Comparison of ENCODE assay signal across 1 cellular context in genomic region chr20:42549496-42549895, GRCh38.
TF ChIP-seq lines count a peak whose summit lies in the region.

No MANE protein-coding gene starts in this region.

TF ChIP-seq in HepG2, 621 proteins besides CTCF, POLR2A, EP300 and RAD21 (continued from another document):
- TF ChIP-seq, protein P1, sequence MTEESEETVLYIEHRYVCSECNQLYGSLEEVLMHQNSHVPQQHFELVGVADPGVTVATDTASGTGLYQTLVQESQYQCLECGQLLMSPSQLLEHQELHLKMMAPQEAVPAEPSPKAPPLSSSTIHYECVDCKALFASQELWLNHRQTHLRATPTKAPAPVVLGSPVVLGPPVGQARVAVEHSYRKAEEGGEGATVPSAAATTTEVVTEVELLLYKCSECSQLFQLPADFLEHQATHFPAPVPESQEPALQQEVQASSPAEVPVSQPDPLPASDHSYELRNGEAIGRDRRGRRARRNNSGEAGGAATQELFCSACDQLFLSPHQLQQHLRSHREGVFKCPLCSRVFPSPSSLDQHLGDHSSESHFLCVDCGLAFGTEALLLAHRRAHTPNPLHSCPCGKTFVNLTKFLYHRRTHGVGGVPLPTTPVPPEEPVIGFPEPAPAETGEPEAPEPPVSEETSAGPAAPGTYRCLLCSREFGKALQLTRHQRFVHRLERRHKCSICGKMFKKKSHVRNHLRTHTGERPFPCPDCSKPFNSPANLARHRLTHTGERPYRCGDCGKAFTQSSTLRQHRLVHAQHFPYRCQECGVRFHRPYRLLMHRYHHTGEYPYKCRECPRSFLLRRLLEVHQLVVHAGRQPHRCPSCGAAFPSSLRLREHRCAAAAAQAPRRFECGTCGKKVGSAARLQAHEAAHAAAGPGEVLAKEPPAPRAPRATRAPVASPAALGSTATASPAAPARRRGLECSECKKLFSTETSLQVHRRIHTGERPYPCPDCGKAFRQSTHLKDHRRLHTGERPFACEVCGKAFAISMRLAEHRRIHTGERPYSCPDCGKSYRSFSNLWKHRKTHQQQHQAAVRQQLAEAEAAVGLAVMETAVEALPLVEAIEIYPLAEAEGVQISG (CRISPR knock-in tag; IDR thresholded peaks at IDR 0.05): no peak
- no peak for TF ChIP-seq ZMYM4 (CRISPR knock-in tag; IDR thresholded peaks at IDR 0.05)
- TF ChIP-seq ZNF30 (CRISPR knock-in tag; IDR thresholded peaks at IDR 0.05): no peak
- TF ChIP-seq ZNF660 (CRISPR knock-in tag; IDR thresholded peaks at IDR 0.05; ENCODE audit: borderline replicate concordance, low read depth): no peak
- TF ChIP-seq, protein P2, sequence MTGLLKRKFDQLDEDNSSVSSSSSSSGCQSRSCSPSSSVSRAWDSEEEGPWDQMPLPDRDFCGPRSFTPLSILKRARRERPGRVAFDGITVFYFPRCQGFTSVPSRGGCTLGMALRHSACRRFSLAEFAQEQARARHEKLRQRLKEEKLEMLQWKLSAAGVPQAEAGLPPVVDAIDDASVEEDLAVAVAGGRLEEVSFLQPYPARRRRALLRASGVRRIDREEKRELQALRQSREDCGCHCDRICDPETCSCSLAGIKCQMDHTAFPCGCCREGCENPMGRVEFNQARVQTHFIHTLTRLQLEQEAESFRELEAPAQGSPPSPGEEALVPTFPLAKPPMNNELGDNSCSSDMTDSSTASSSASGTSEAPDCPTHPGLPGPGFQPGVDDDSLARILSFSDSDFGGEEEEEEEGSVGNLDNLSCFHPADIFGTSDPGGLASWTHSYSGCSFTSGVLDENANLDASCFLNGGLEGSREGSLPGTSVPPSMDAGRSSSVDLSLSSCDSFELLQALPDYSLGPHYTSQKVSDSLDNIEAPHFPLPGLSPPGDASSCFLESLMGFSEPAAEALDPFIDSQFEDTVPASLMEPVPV (CRISPR knock-in tag; IDR thresholded peaks at IDR 0.05): no peak
- no peak for TF ChIP-seq ZSCAN12 (CRISPR knock-in tag; IDR thresholded peaks at IDR 0.05)
- TF ChIP-seq HMG20B (CRISPR knock-in tag; conservative IDR thresholded peaks at IDR 0.05): no peak
